In the genomic region with DNA sequence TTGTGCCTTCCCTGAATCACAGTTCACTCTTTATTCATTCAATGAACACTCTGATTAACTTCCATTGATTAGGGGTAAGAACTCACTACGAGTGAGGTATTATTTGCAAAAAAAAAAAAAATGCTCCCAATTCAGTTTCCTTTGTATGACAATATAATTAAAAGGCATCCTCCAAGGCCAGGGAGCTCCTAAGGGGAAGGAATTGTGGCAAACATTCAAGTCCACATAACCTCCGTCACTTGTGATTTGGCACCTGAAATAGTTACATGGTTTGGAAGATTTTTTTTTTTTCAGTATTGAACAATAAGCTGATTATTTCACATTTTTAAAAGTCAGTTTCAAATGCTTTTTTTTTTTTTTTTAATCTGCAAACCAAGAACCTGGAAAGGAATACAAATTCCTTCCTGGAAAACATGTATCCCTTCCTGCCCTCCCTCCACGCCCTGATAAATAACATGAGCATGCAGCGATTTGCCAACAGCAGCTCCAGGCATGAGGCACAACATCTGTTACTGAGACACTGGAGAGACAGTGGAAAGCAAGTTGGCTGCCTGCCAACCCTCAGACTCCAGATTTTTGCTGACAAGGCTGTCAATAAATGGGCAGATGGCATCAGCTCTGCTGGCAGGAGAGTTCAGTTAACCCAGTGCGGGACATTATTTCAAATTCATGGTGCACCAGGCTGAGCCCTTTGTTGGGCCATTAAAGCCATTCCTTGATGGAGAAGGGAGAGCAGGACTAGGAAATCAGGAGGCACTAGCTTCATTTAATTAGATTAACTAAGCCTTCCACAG, we compare ENCODE assay signal across 1 cellular context.
TF ChIP-seq lines count a peak whose summit lies in the region.

No MANE protein-coding gene starts in this region.

TF ChIP-seq in GM23338, 12 proteins besides CTCF, POLR2A, EP300 and RAD21 (continued from another document):
- TF ChIP-seq, protein P1, sequence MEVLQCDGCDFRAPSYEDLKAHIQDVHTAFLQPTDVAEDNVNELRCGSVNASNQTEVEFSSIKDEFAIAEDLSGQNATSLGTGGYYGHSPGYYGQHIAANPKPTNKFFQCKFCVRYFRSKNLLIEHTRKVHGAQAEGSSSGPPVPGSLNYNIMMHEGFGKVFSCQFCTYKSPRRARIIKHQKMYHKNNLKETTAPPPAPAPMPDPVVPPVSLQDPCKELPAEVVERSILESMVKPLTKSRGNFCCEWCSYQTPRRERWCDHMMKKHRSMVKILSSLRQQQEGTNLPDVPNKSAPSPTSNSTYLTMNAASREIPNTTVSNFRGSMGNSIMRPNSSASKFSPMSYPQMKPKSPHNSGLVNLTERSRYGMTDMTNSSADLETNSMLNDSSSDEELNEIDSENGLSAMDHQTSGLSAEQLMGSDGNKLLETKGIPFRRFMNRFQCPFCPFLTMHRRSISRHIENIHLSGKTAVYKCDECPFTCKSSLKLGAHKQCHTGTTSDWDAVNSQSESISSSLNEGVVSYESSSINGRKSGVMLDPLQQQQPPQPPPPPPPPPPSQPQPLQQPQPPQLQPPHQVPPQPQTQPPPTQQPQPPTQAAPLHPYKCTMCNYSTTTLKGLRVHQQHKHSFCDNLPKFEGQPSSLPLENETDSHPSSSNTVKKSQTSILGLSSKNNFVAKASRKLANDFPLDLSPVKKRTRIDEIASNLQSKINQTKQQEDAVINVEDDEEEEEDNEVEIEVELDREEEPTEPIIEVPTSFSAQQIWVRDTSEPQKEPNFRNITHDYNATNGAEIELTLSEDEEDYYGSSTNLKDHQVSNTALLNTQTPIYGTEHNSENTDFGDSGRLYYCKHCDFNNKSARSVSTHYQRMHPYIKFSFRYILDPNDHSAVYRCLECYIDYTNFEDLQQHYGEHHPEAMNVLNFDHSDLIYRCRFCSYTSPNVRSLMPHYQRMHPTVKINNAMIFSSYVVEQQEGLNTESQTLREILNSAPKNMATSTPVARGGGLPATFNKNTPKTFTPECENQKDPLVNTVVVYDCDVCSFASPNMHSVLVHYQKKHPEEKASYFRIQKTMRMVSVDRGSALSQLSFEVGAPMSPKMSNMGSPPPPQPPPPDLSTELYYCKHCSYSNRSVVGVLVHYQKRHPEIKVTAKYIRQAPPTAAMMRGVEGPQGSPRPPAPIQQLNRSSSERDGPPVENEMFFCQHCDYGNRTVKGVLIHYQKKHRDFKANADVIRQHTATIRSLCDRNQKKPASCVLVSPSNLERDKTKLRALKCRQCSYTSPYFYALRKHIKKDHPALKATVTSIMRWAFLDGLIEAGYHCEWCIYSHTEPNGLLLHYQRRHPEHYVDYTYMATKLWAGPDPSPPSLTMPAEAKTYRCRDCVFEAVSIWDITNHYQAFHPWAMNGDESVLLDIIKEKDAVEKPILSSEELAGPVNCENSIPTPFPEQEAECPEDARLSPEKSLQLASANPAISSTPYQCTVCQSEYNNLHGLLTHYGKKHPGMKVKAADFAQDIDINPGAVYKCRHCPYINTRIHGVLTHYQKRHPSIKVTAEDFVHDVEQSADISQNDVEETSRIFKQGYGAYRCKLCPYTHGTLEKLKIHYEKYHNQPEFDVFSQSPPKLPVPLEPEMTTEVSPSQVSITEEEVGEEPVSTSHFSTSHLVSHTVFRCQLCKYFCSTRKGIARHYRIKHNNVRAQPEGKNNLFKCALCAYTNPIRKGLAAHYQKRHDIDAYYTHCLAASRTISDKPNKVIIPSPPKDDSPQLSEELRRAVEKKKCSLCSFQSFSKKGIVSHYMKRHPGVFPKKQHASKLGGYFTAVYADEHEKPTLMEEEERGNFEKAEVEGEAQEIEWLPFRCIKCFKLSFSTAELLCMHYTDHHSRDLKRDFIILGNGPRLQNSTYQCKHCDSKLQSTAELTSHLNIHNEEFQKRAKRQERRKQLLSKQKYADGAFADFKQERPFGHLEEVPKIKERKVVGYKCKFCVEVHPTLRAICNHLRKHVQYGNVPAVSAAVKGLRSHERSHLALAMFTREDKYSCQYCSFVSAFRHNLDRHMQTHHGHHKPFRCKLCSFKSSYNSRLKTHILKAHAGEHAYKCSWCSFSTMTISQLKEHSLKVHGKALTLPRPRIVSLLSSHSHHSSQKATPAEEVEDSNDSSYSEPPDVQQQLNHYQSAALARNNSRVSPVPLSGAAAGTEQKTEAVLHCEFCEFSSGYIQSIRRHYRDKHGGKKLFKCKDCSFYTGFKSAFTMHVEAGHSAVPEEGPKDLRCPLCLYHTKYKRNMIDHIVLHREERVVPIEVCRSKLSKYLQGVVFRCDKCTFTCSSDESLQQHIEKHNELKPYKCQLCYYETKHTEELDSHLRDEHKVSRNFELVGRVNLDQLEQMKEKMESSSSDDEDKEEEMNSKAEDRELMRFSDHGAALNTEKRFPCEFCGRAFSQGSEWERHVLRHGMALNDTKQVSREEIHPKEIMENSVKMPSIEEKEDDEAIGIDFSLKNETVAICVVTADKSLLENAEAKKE (CRISPR knock-in tag; IDR thresholded peaks at IDR 0.05) = no peak
- TF ChIP-seq POLR2AphosphoS5 (IDR thresholded peaks at IDR 0.05; ENCODE audit: low read depth) (no peak), NANOG (IDR thresholded peaks at IDR 0.05; ENCODE audit: borderline replicate concordance) (no peak), STAT1 (IDR thresholded peaks at IDR 0.05; ENCODE audit: unreplicated experiment) (no peak)
